ENCODE assay signal across 1 cellular context in genomic region chr4:41990383-41991111, GRCh38.
TF ChIP-seq lines count a peak whose summit lies in the region.

Gene SLC30A9, plus strand, starts transcription at chr4:41990530. Its CDS starts 122 bp downstream, at chr4:41990652.

TF ChIP-seq in K562, 482 proteins besides CTCF, POLR2A, EP300 and RAD21 (continued from another document and continues in another):
- TF ChIP-seq BCL6 (CRISPR knock-in tag; IDR thresholded peaks at IDR 0.05) (no peak), U2AF2 (optimal IDR thresholded peaks at IDR 0.05; ENCODE audit: low read depth, low read length) (no peak), E2F3 (CRISPR knock-in tag; IDR thresholded peaks at IDR 0.05) (peak; percentile 53; the same call in 1 of the 2 replicates), CBFB (CRISPR knock-in tag; IDR thresholded peaks at IDR 0.05) (no peak), CREB3L1 (IDR thresholded peaks at IDR 0.05; ENCODE audit: borderline replicate concordance, low read depth) (peak; percentile 67; the same call in 1 of the 2 replicates), FIP1L1 (IDR thresholded peaks at IDR 0.05; ENCODE audit: low read depth, low read length, poor library complexity, severe bottlenecking) (peak; percentile 58), ZNF57 (CRISPR knock-in tag; IDR thresholded peaks at IDR 0.05) (no peak), ETV1 (tag; conservative IDR thresholded peaks at IDR 0.05; ENCODE audit: low read depth) (peak; percentile 89), CHD1 (IDR thresholded peaks at IDR 0.05; ENCODE audit: low read length) (peak; percentile 63), SPI1 (IDR thresholded peaks at IDR 0.05; ENCODE audit: borderline replicate concordance, low read depth, low read length) (peak; percentile 39; the same call in 1 of the 2 replicates), ZBTB7A (IDR thresholded peaks at IDR 0.05; ENCODE audit: borderline replicate concordance, control insufficient read depth, low read depth, low read length) (peak; percentile 33; the same call in 1 of the 2 replicates), NR2C1 (IDR thresholded peaks at IDR 0.05) (peak; percentile 95), NR2C1 (tag; IDR thresholded peaks at IDR 0.05) (peak; percentile 95), NFE2 (IDR thresholded peaks at IDR 0.05; ENCODE audit: low read depth) (peak; percentile 39), NBN (IDR thresholded peaks at IDR 0.05; ENCODE audit: low read depth) (0 out of 2 replicates have a peak, but pooled peaks have one; percentile 40), KDM5B (IDR thresholded peaks at IDR 0.05; ENCODE audit: insufficient replicate concordance, low read depth, low read length) (peak; percentile 85), ATF3 (IDR thresholded peaks at IDR 0.05) (peak; percentile 94), ATF3 (CRISPR knock-in tag; conservative IDR thresholded peaks at IDR 0.05) (no peak), CTCFL (IDR thresholded peaks at IDR 0.05; ENCODE audit: borderline replicate concordance, insufficient read depth, low read depth, low read length, poor library complexity, severe bottlenecking) (peak; percentile 8), MEF2A (IDR thresholded peaks at IDR 0.05; ENCODE audit: control insufficient read depth, low read depth, low read length) (no peak), ZNF511 (CRISPR knock-in tag; IDR thresholded peaks at IDR 0.05) (0 out of 2 replicates have a peak, but pooled peaks have one; percentile 37), TCF7 (IDR thresholded peaks at IDR 0.05; ENCODE audit: borderline replicate concordance) (0 out of 2 replicates have a peak, but pooled peaks have one; percentile 21), HDAC8 (tag; IDR thresholded peaks at IDR 0.05) (no peak), RBFOX2 (IDR thresholded peaks at IDR 0.05; ENCODE audit: low read depth, low read length) (peak; percentile 95), CXXC5 (CRISPR knock-in tag; IDR thresholded peaks at IDR 0.05) (peak; percentile 79), WHSC1 (IDR thresholded peaks at IDR 0.05; ENCODE audit: low read length) (no peak), ZNF507 (tag; conservative IDR thresholded peaks at IDR 0.05) (no peak), HDAC1 (IDR thresholded peaks at IDR 0.05) (peak in 1 of 2 experiments; percentile 78; a peak in 2 of 4 replicates), UBTF (IDR thresholded peaks at IDR 0.05; ENCODE audit: borderline replicate concordance in 1 of 2, low read depth in 2 of 2, low read length in 2 of 2) (0 out of 4 replicates have a peak, but pooled peaks of 1 of the 2 experiments have one; percentile 55), PBX2 (CRISPR knock-in tag; IDR thresholded peaks at IDR 0.05; ENCODE audit: low read depth) (no peak), PBX2 (tag; conservative IDR thresholded peaks at IDR 0.05; ENCODE audit: low read depth) (no peak), SAFB2 (IDR thresholded peaks at IDR 0.05; ENCODE audit: borderline replicate concordance, low read depth, low read length, severe bottlenecking) (no peak), E2F8 (IDR thresholded peaks at IDR 0.05; ENCODE audit: low read depth, partially characterized antibody) (peak; percentile 68), E2F5 (CRISPR knock-in tag; IDR thresholded peaks at IDR 0.05) (no peak), ZNF133 (CRISPR knock-in tag; IDR thresholded peaks at IDR 0.05) (no peak), HLTF (IDR thresholded peaks at IDR 0.05) (no peak), PHF8 (IDR thresholded peaks at IDR 0.05; ENCODE audit: borderline replicate concordance, low read length) (peak; percentile 95; the same call in 1 of the 2 replicates), CREB1 (IDR thresholded peaks at IDR 0.05) (peak; percentile 95), CREB1 (CRISPR knock-in tag; IDR thresholded peaks at IDR 0.05) (peak; percentile 95), POU5F1 (IDR thresholded peaks at IDR 0.05; ENCODE audit: borderline replicate concordance, low read depth, low read length, partially characterized antibody) (peak; percentile 15), HMG20B (CRISPR knock-in tag; IDR thresholded peaks at IDR 0.05) (no peak), CREBBP (IDR thresholded peaks at IDR 0.05; ENCODE audit: low read depth, low read length) (no peak), KLF1 (tag; IDR thresholded peaks at IDR 0.05) (peak; percentile 74; the same call in 1 of the 2 replicates), ARID4B (CRISPR knock-in tag; IDR thresholded peaks at IDR 0.05) (peak; percentile 64; the same call in 1 of the 2 replicates), POLR2H (tag; IDR thresholded peaks at IDR 0.05; ENCODE audit: low read depth) (0 out of 2 replicates have a peak, but pooled peaks have one; percentile 62)
